Comparison of ENCODE assay signal across 14 cellular contexts in genomic region chr3:13513051-13513912, GRCh38. TPM values are rescaled to one million over a fixed set of nuclear protein-coding genes. Genes with fewer than 3 reads are reported as not detected.
A peak's percentile ranks its signal among the peaks of the same experiment; 100 is the strongest.
DNase-seq lines count a peak whose midpoint lies in the region; ATAC-seq and TF ChIP-seq lines count a peak whose summit lies in the region.
"Had no signal": no experiment of that assay in that cellular context is flagged by ENCODE, and none has a peak within 500 bp of the region (broad histone marks: within the 10 kb centered on the region; RNA-seq: fewer than 3 reads in every experiment).

No MANE protein-coding gene starts in this region.

- H3K4me1 ChIP-seq in PC-3 (ENCODE audit: insufficient read depth, low read length) (peaks cover 23% of the 10 kb centered on the region), esophagus squamous epithelium (peaks cover 0 to 37% (median 16%) of the 10 kb centered on the region in 3 donors)
- H3K4me1 ChIP-seq: colonic mucosa, transverse colon had no signal

- H3K4me2 ChIP-seq in PC-3 (ENCODE audit: low read length) = peak overlapping the region; percentile 27

- 61 to 72% methylated on average over 10 to 11 of the region's 20 CpGs for WGBS in esophagus squamous epithelium, 2 donors

- intact Hi-C loops in PC-3 (cut with micrococcal nuclease) = no loop called here
- intact Hi-C loops in esophagus squamous epithelium (cut with DNase I) = no loop called here

- no peak overlapping the region for H2AFZ ChIP-seq in PC-3 (ENCODE audit: low read length)

- peak; percentile 58 for ATAC-seq in PC-3
- ATAC-seq in natural killer cell treated with Interleukin-12 subunit alpha and Interleukin-12 subunit beta and Interleukin-15 and Interleukin-18, amount 100 ng/mL, for 72 hours = no peak

- H3K36me3 Mint-ChIP-seq in neural crest cell (ENCODE audit: low read depth) = no peaks in the 10 kb centered on the region
- no peaks in the 10 kb centered on the region for H3K36me3 Mint-ChIP-seq in natural killer cell treated with Interleukin-12 subunit alpha and Interleukin-12 subunit beta and Interleukin-15 and Interleukin-18, amount 100 ng/mL, for 72 hours

- no peaks in the 10 kb centered on the region for H3K79me2 ChIP-seq in PC-3 (ENCODE audit: low read length)

- no peak for TF ChIP-seq POLR2A in esophagus squamous epithelium (IDR thresholded peaks at IDR 0.05)

- H3K27me3 ChIP-seq in AG04450 (ENCODE audit: control insufficient read depth, insufficient read depth, low read length) (peaks cover 9% of the 10 kb centered on the region), PC-3 (ENCODE audit: low read length) (no peaks in the 10 kb centered on the region), esophagus squamous epithelium (peaks cover 0 to 9% (median 0%) of the 10 kb centered on the region in 4 donors)
- H3K27me3 ChIP-seq: colonic mucosa, transverse colon had no signal

- POLR2A ChIA-PET in AG04450 (lab: Yijun Ruan, JAX) (no interaction called here), PC-3 (lab: Charles Lee; ENCODE audit: unreplicated experiment) (no interaction called here)

- H3K36me3 ChIP-seq in PC-3 (ENCODE audit: low read depth, low read length) (no peaks in the 10 kb centered on the region), esophagus squamous epithelium (no peaks in the 10 kb centered on the region)
- H3K36me3 ChIP-seq: colonic mucosa, transverse colon had no signal

- H3K27ac ChIP-seq in AG04450 (ENCODE audit: low read depth, low read length) (peak overlapping the region; percentile 2), PC-3 (ENCODE audit: low read length) (peak overlapping the region; percentile 58), esophagus squamous epithelium (peak overlapping the region in 3 of 4 donors; percentile 29 to 47 (median 41))
- H3K27ac ChIP-seq: colonic mucosa had no signal

- no peaks in the 10 kb centered on the region for H3K9me3 Mint-ChIP-seq in neural crest cell
- H3K9me3 Mint-ChIP-seq in natural killer cell treated with Interleukin-12 subunit alpha and Interleukin-12 subunit beta and Interleukin-15 and Interleukin-18, amount 100 ng/mL, for 72 hours = no peaks in the 10 kb centered on the region

- no peaks in the 10 kb centered on the region for H3K27me3 Mint-ChIP-seq in neural crest cell (ENCODE audit: low read depth)
- no peaks in the 10 kb centered on the region for H3K27me3 Mint-ChIP-seq in natural killer cell treated with Interleukin-12 subunit alpha and Interleukin-12 subunit beta and Interleukin-15 and Interleukin-18, amount 100 ng/mL, for 72 hours

- H4K20me1 ChIP-seq in PC-3 (ENCODE audit: low read length) = no peaks in the 10 kb centered on the region

- H3K4me3 Mint-ChIP-seq in neural crest cell = no peak overlapping the region
- no peak overlapping the region for H3K4me3 Mint-ChIP-seq in natural killer cell treated with Interleukin-12 subunit alpha and Interleukin-12 subunit beta and Interleukin-15 and Interleukin-18, amount 100 ng/mL, for 72 hours

- H3K9me2 ChIP-seq in PC-3 (replicated peaks; ENCODE audit: low read length) = no peaks in the 10 kb centered on the region

- peaks cover 13% of the 10 kb centered on the region for H3K4me1 Mint-ChIP-seq in neural crest cell
- no peaks in the 10 kb centered on the region for H3K4me1 Mint-ChIP-seq in natural killer cell treated with Interleukin-12 subunit alpha and Interleukin-12 subunit beta and Interleukin-15 and Interleukin-18, amount 100 ng/mL, for 72 hours (ENCODE audit: low read depth in 2 of 2)

- H3K9me3 ChIP-seq in AG04450 (ENCODE audit: control insufficient read depth, insufficient read depth, low read length) (no peaks in the 10 kb centered on the region), PC-3 (ENCODE audit: low read length) (no peaks in the 10 kb centered on the region), esophagus squamous epithelium (no peaks in the 10 kb centered on the region)
- H3K9me3 ChIP-seq: colonic mucosa, transverse colon had no signal

- H3K27ac Mint-ChIP-seq in neural crest cell (ENCODE audit: unreplicated experiment) = peak overlapping the region; percentile 19
- no peak overlapping the region for H3K27ac Mint-ChIP-seq in natural killer cell treated with Interleukin-12 subunit alpha and Interleukin-12 subunit beta and Interleukin-15 and Interleukin-18, amount 100 ng/mL, for 72 hours

- TF ChIP-seq CTCF in AG04450 (IDR thresholded peaks at IDR 0.05; ENCODE audit: low read depth, low read length) (no peak), PC-3 (conservative IDR thresholded peaks at IDR 0.05; ENCODE audit: low read depth, low read length) (no peak), esophagus squamous epithelium (IDR thresholded peaks at IDR 0.05) (no peak), neural crest cell (conservative IDR thresholded peaks at IDR 0.05) (no peak)

- no peaks in the 10 kb centered on the region for H3F3A ChIP-seq in PC-3 (ENCODE audit: low read length, unreplicated experiment)

- H3K4me3 ChIP-seq in AG04450 (ENCODE audit: low read depth, low read length) = no peak overlapping the region
- no peak overlapping the region for H3K4me3 ChIP-seq in PC-3 (ENCODE audit: low read length)
- H3K4me3 ChIP-seq in esophagus squamous epithelium = no peak overlapping the region
- H3K4me3 ChIP-seq: colonic mucosa, transverse colon had no signal

- H3K9ac ChIP-seq in PC-3 (ENCODE audit: low read length) = no peak overlapping the region

- no peak for DNase-seq in AG04450 (ENCODE audit: low read depth, low spot score)
- DNase-seq in PC-3 = peak; percentile 23
- DNase-seq in esophagus squamous epithelium (lab: John Stamatoyannopoulos, UW) = no peak
- no peak for DNase-seq in neural crest cell (ENCODE audit: low read depth, low spot score)
- no peak for DNase-seq in natural killer cell treated with Interleukin-12 subunit alpha and Interleukin-12 subunit beta and Interleukin-15 and Interleukin-18, amount 100 ng/mL, for 72 hours (ENCODE audit: low spot score)
- no peak for DNase-seq in NK-92 (lab: John Stamatoyannopoulos, UW; ENCODE audit: unreplicated experiment)
- no peak for DNase-seq in T-helper 1 cell
- DNase-seq in GM19238 (ENCODE audit: insufficient read length, low spot score) = no peak
- DNase-seq: activated CD4-positive, alpha-beta T cell treated with anti-CD3 and anti-CD28 coated beads, Interleukin-2, amount 50 U/mL, for 48 hours; activated naive CD4-positive, alpha-beta T cell treated with Interleukin-2 at 50 U/mL for 16 hours; colonic mucosa; NCI-H2081; T-helper 2 cell; transverse colon had no signal

- CTCF ChIA-PET in AG04450 (lab: Charles Lee) = interaction anchor here (1.2 to 3.3 kb wide), 4 partner anchors 12 to 144 kb away, joined by 3 to 23 read pairs (median 6); no protein-coding TSS in a partner anchor
- CTCF ChIA-PET in PC-3 (lab: Charles Lee) = interaction anchor here (1.2 kb wide), 1 partner anchor 135 kb away, joined by 5 read pairs; no protein-coding TSS in a partner anchor

- BruUV-seq in PC-3 (replicated peaks; lab: Mats Ljungman, UMichigan) = no TSS peak

RNA-seq across cellular contexts. Expression of gene HDAC11, which starts 33.2 kb away (rescaled TPM):
- 7.1 and 7.5 TPM in 2 replicates for polyA plus RNA-seq in AG04450 (2011; rRNA removed)
- polyA minus RNA-seq in AG04450 (2011; rRNA and poly(A)+ RNA removed) = 10.5 and 13.6 TPM in 2 replicates
- total RNA-seq in PC-3 (2014; rRNA removed) (21.8 and 24.2 TPM in 2 replicates), esophagus squamous epithelium (10 to 100 TPM in 3 of 4 donors, 1 to 10 TPM in 1; 8.1 to 25.4 (median 12.3) TPM), neural crest cell (12.6 and 14.0 TPM in 2 replicates)
- 1 to 10 TPM; 1.8 to 3.5 TPM for total RNA-seq in natural killer cell treated with Interleukin-12 subunit alpha and Interleukin-12 subunit beta and Interleukin-15 and Interleukin-18, amount 100 ng/mL, for 72 hours

RNA-seq across cellular contexts. Expression of gene FBLN2, which starts 35.6 kb away (rescaled TPM):
- 15.5 and 23.9 TPM in 2 replicates for polyA plus RNA-seq in AG04450 (2011; rRNA removed)
- 8.4 and 10.4 TPM in 2 replicates for polyA minus RNA-seq in AG04450 (2011; rRNA and poly(A)+ RNA removed)
- total RNA-seq in PC-3 (2014; rRNA removed) (0.11 and 2.1 TPM in 2 replicates), esophagus squamous epithelium (100 to 1,000 TPM in 1 of 4 donors, 10 to 100 TPM in 2, 1 to 10 TPM in 1; 6.3 to 122 (median 25.7) TPM), neural crest cell (4.9 and 6.3 TPM in 2 replicates)
- not detected for total RNA-seq in natural killer cell treated with Interleukin-12 subunit alpha and Interleukin-12 subunit beta and Interleukin-15 and Interleukin-18, amount 100 ng/mL, for 72 hours

Comparison
In these comparisons a context has a peak if more than half of its experiments do, and no peak if none do; other contexts are left out.
1. H3K27ac ChIP-seq: peak in every context shown above with its lines; median percentile 58 in PC-3; 41 in esophagus squamous epithelium; 2 in AG04450.